ENCODE assay signal across 19 cellular contexts in genomic region chr10:34766811-34767516, GRCh38. TPM values are rescaled to one million over a fixed set of nuclear protein-coding genes. Genes with fewer than 3 reads are reported as not detected.
DNase-seq lines count a peak whose midpoint lies in the region; ATAC-seq, FAIRE-seq and TF ChIP-seq lines count a peak whose summit lies in the region.
"Had no signal": no experiment of that assay in that cellular context is flagged by ENCODE, and none has a peak within 500 bp of the region (broad histone marks: within the 10 kb centered on the region; RNA-seq: fewer than 3 reads in every experiment).

No MANE protein-coding gene starts in this region.

- H3K9me3 Mint-ChIP-seq in WTC11 = no peaks in the 10 kb centered on the region
- peaks cover 14% of the 10 kb centered on the region for H3K9me3 Mint-ChIP-seq in type B pancreatic cell
- H3K9me3 Mint-ChIP-seq in activated CD4-positive, alpha-beta T cell treated with anti-CD3 and anti-CD28 coated beads, Interleukin-2, amount 10 ng/mL, durations not matched to agents 24 days and 14 days = no peaks in the 10 kb centered on the region
- H3K9me3 Mint-ChIP-seq: CD8-positive, alpha-beta T cell; dendritic cell treated with granulocyte-macrophage colony-stimulating factor and Interleukin-4, amounts not matched to agents 40 ng/mL and 50 ng/mL, for 4 days had no signal

- peak; percentile 52 for ATAC-seq in WTC11
- ATAC-seq: CD8-positive, alpha-beta T cell had no signal

- H3K4me3 Mint-ChIP-seq in WTC11 (no peak overlapping the region), type B pancreatic cell (no peak overlapping the region)
- no peak overlapping the region for H3K4me3 Mint-ChIP-seq in activated CD4-positive, alpha-beta T cell treated with anti-CD3 and anti-CD28 coated beads, Interleukin-2, amount 10 ng/mL, durations not matched to agents 24 days and 14 days
- H3K4me3 Mint-ChIP-seq: CD8-positive, alpha-beta T cell; dendritic cell treated with granulocyte-macrophage colony-stimulating factor and Interleukin-4, amounts not matched to agents 40 ng/mL and 50 ng/mL, for 4 days had no signal

- peaks cover 70% of the 10 kb centered on the region for H3K79me2 ChIP-seq in keratinocyte (ENCODE audit: control insufficient read depth, insufficient read depth, low read length)

- H2AFZ ChIP-seq in keratinocyte (ENCODE audit: control insufficient read depth, low read length) = no peak overlapping the region

- POLR2A ChIA-PET in WTC11 (lab: Charles Lee) = interaction anchor here (0.6 kb wide), 2 partner anchors 10 to 498 kb away, joined by 3 read pairs; no protein-coding TSS in a partner anchor

- H3K9ac ChIP-seq in keratinocyte (ENCODE audit: control insufficient read depth, extremely low read depth, insufficient read depth, low read length) = peak overlapping the region; percentile 1

- H3K4me2 ChIP-seq in keratinocyte (ENCODE audit: control insufficient read depth, extremely low read depth, insufficient read depth, low read depth, low read length) = peak overlapping the region; percentile 7

- no peaks in the 10 kb centered on the region for H3K36me3 ChIP-seq in keratinocyte (ENCODE audit: control insufficient read depth in 2 of 2, extremely low read depth in 1 of 2, insufficient read depth in 2 of 2, low read length in 2 of 2)
- H3K36me3 ChIP-seq: breast epithelium had no signal

- H3K27ac Mint-ChIP-seq in WTC11 = peak overlapping the region; percentile 20
- peak overlapping the region; percentile 5 for H3K27ac Mint-ChIP-seq in type B pancreatic cell
- H3K27ac Mint-ChIP-seq in activated CD4-positive, alpha-beta T cell treated with anti-CD3 and anti-CD28 coated beads, Interleukin-2, amount 10 ng/mL, durations not matched to agents 24 days and 14 days = no peak overlapping the region
- H3K27ac Mint-ChIP-seq: CD8-positive, alpha-beta T cell; dendritic cell treated with granulocyte-macrophage colony-stimulating factor and Interleukin-4, amounts not matched to agents 40 ng/mL and 50 ng/mL, for 4 days had no signal

- no peaks in the 10 kb centered on the region for H3K9me3 ChIP-seq in keratinocyte (ENCODE audit: control insufficient read depth, low read depth, low read length)
- H3K9me3 ChIP-seq: breast epithelium had no signal

- intact Hi-C loops in head of caudate nucleus (cut with DNase I) = no loop called here
- intact Hi-C loops in activated CD4-positive, alpha-beta T cell treated with anti-CD3 and anti-CD28 coated beads, Interleukin-2, amount 10 ng/mL, durations not matched to agents 24 days and 14 days (cut with micrococcal nuclease) = no loop called here

- H3K4me3 ChIP-seq in keratinocyte (ENCODE audit: control insufficient read depth in 2 of 3, extremely low read depth in 1 of 3, insufficient read depth in 2 of 3, low read depth in 1 of 3, low read length in 3 of 3) = no peak overlapping the region
- H3K4me3 ChIP-seq: breast epithelium had no signal

- H3K27me3 Mint-ChIP-seq in WTC11 (ENCODE audit: low read depth) = no peaks in the 10 kb centered on the region
- H3K27me3 Mint-ChIP-seq in type B pancreatic cell = no peaks in the 10 kb centered on the region
- peaks cover 5% of the 10 kb centered on the region for H3K27me3 Mint-ChIP-seq in activated CD4-positive, alpha-beta T cell treated with anti-CD3 and anti-CD28 coated beads, Interleukin-2, amount 10 ng/mL, durations not matched to agents 24 days and 14 days

- peaks cover 69% of the 10 kb centered on the region for H3K4me1 ChIP-seq in keratinocyte (ENCODE audit: control insufficient read depth, extremely low read depth, insufficient read depth, low read length)
- H3K4me1 ChIP-seq: breast epithelium had no signal

- H3K9me1 ChIP-seq in keratinocyte (ENCODE audit: control insufficient read depth, extremely low read depth, insufficient read depth, low read length) = no peaks in the 10 kb centered on the region

- dilution Hi-C loops in keratinocyte (cut with MboI; ENCODE audit: extremely low pct_ligation_motif_present, low sequenced_read_pairs) = no loop called here

- CTCF ChIA-PET in WTC11 (lab: Charles Lee) = interaction anchor here (1.1 to 1.9 kb wide), 4 partner anchors 9 to 219 kb away, joined by 4 to 8 read pairs (median 5); no protein-coding TSS in a partner anchor

- H3K27me3 ChIP-seq in keratinocyte (ENCODE audit: control insufficient read depth, extremely low read depth, insufficient read depth, low read length) = no peaks in the 10 kb centered on the region
- H3K27me3 ChIP-seq: breast epithelium had no signal

- no peak for TF ChIP-seq CTCF in WTC11 (IDR thresholded peaks at IDR 0.05)
- no peak for TF ChIP-seq CTCF in keratinocyte (optimal IDR thresholded peaks at IDR 0.05 in 1 of 3, IDR thresholded peaks at IDR 0.05 in 1 of 3, conservative IDR thresholded peaks at IDR 0.05 in 1 of 3; ENCODE audit: extremely low read depth in 1 of 3, insufficient read depth in 2 of 3, low read length in 3 of 3)
- no peak for TF ChIP-seq CTCF in type B pancreatic cell (conservative IDR thresholded peaks at IDR 0.05)

- H3K36me3 Mint-ChIP-seq in WTC11 (no peaks in the 10 kb centered on the region; the same call in 1 of the 2 replicates), type B pancreatic cell (peaks cover 19% of the 10 kb centered on the region)
- H3K36me3 Mint-ChIP-seq in activated CD4-positive, alpha-beta T cell treated with anti-CD3 and anti-CD28 coated beads, Interleukin-2, amount 10 ng/mL, durations not matched to agents 24 days and 14 days (ENCODE audit: low read depth) = no peaks in the 10 kb centered on the region
- H3K36me3 Mint-ChIP-seq: CD8-positive, alpha-beta T cell had no signal

- H4K20me1 ChIP-seq in keratinocyte (ENCODE audit: control insufficient read depth, extremely low read depth, insufficient read depth, low read length) = no peaks in the 10 kb centered on the region

- peak; percentile 5 to 27 for DNase-seq in SHP77 (lab: John Stamatoyannopoulos, UW)
- no peak for DNase-seq in SHP77 treated with DMSO at 0.1 percent for 48 hours (lab: John Stamatoyannopoulos, UW)
- no peak for DNase-seq in WTC11 (ENCODE audit: low spot score)
- DNase-seq in keratinocyte (ENCODE audit: low read depth, low spot score) = no peak
- DNase-seq in type B pancreatic cell (ENCODE audit: extremely low spot score, unreplicated experiment) = no peak
- DNase-seq in head of caudate nucleus = no peak
- no peak for DNase-seq in urothelium cell line (ENCODE audit: low spot score)
- no peak for DNase-seq in activated CD4-positive, alpha-beta T cell treated with anti-CD3 and anti-CD28 coated beads, Interleukin-2, amount 10 ng/mL, durations not matched to agents 24 days and 14 days
- DNase-seq: activated CD4-positive, alpha-beta T cell treated with anti-CD3 and anti-CD28 coated beads, Interleukin-2, amount 50 U/mL, for 1 hour; activated CD8-positive, alpha-beta memory T cell treated with anti-CD3 and anti-CD28 coated beads, Interleukin-2, amount 50 U/mL, for 48 hours; activated effector memory CD4-positive, alpha-beta T cell treated with Interleukin-2 at 50 U/mL for 16 hours; CD8-positive, alpha-beta T cell; foreskin melanocyte; left cardiac atrium; NCI-H2227 treated with DMSO at 0.1 percent for 48 hours; stimulated activated CD4-positive, alpha-beta T cell treated with anti-CD3 and anti-CD28 coated beads, Interleukin-12 subunit alpha, Interleukin-12 subunit beta, amount 100 ng/mL, for 4 hours; SW 1271 had no signal

- FAIRE-seq in keratinocyte (lab: Jason Lieb, UNC) (no peak), urothelium cell line (lab: Jason Lieb, UNC) (no peak)

- H3K27ac ChIP-seq in keratinocyte (ENCODE audit: control insufficient read depth, insufficient read depth, low read length) = peak overlapping the region; percentile 52

- H3K4me1 Mint-ChIP-seq in WTC11 (peaks cover 83% of the 10 kb centered on the region), type B pancreatic cell (ENCODE audit: unreplicated experiment) (peaks cover 56% of the 10 kb centered on the region)
- no peaks in the 10 kb centered on the region for H3K4me1 Mint-ChIP-seq in activated CD4-positive, alpha-beta T cell treated with anti-CD3 and anti-CD28 coated beads, Interleukin-2, amount 10 ng/mL, durations not matched to agents 24 days and 14 days

TF ChIP-seq in WTC11, 78 proteins besides CTCF, POLR2A, EP300 and RAD21:
- TF ChIP-seq ZNF423 (CRISPR knock-in tag; IDR thresholded peaks at IDR 0.05) (peak; percentile 34; the same call in 1 of the 2 replicates), GABPB1 (CRISPR knock-in tag; IDR thresholded peaks at IDR 0.05) (no peak)

RNA-seq across cellular contexts. Expression of gene PARD3, which starts 48.1 kb away (rescaled TPM):
- 44.9 to 51.8 TPM (median 47.0 TPM) in 3 replicates for total RNA-seq in WTC11 (2021)
- 34.0 to 58.0 TPM (median 46.4 TPM) in 3 replicates for polyA plus RNA-seq in keratinocyte
- 76.3 TPM for polyA plus RNA-seq in keratinocyte (2011; ENCODE audit: low read depth)
- polyA plus RNA-seq in keratinocyte (2011; cell fraction: cytosol; rRNA removed) = 34.9 and 48.6 TPM in 2 replicates
- 37.7 and 42.4 TPM in 2 replicates for polyA plus RNA-seq in keratinocyte (2011; cell fraction: nucleus; rRNA removed)
- 32.6 and 38.9 TPM in 2 replicates for polyA plus RNA-seq in keratinocyte (2012; ENCODE audit: low replicate concordance)
- 35.6 to 90.2 TPM (median 58.4 TPM) in 3 replicates for polyA minus RNA-seq in keratinocyte
- 48.2 TPM for polyA minus RNA-seq in keratinocyte (2011; cell fraction: cytosol; rRNA and poly(A)+ RNA removed)
- 41.0 and 75.0 TPM in 2 replicates for polyA minus RNA-seq in keratinocyte (2011; cell fraction: nucleus; rRNA and poly(A)+ RNA removed)
- 52.3 and 54.1 TPM in 2 replicates for total RNA-seq in type B pancreatic cell (ENCODE audit: low replicate concordance)
- 2.3 and 2.9 TPM in 2 replicates for total RNA-seq in activated CD4-positive, alpha-beta T cell treated with anti-CD3 and anti-CD28 coated beads, Interleukin-2, amount 10 ng/mL, durations not matched to agents 24 days and 14 days

Comparison
In these comparisons a context has a peak if more than half of its experiments do, and no peak if none do; other contexts are left out.
1. DNase-seq: peak in SHP77 (2 of 2); none in SHP77 treated with DMSO at 0.1 percent for 48 hours (single experiment), WTC11 (single experiment), keratinocyte (single experiment), type B pancreatic cell (single experiment), head of caudate nucleus (0 of 42), urothelium cell line (single experiment) and activated CD4-positive, alpha-beta T cell treated with anti-CD3 and anti-CD28 coated beads, Interleukin-2, amount 10 ng/mL, durations not matched to agents 24 days and 14 days (single experiment).
2. RNA of gene PARD3, which starts 48.1 kb away (total RNA-seq): 52.3 to 54.1 TPM in type B pancreatic cell and 44.9 to 51.8 TPM in WTC11; 2.3 to 2.9 TPM in activated CD4-positive, alpha-beta T cell treated with anti-CD3 and anti-CD28 coated beads, Interleukin-2, amount 10 ng/mL, durations not matched to agents 24 days and 14 days; every median in the first group is over 10 times any median in the second.